11 cellular contexts compared by ENCODE assay signal in the genomic region with DNA sequence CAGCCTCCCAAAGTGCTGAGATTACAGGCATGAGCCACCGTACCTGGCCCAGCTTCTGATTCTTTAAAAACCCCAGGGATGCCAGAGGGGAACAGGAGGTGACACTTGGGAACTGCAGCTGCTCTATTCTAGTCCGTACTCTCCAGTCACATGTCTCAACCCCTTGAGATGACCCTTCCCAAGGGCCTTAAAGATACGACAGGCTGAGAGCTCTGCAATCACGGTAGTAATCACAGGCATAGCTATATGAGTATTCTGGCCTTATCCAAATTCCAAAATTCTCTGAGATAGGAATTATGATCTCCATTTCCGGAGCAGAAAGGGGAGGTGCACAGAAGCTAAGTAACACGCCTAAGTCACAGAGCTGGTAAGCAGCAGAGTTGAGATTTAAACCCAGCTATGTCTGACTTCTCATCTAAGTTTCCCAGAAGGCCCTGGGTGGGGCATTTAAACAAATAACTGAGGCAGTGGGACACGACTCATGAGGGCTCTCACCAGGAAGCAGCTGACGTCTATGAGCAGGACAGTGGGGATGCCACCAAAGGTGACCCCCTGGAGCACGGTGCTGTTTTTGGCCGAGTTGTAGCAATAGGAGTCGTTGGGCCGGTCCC. TPM values are rescaled to one million over a fixed set of nuclear protein-coding genes. Genes with fewer than 3 reads are reported as not detected.
DNase-seq lines count a peak whose midpoint lies in the region; ATAC-seq and TF ChIP-seq lines count a peak whose summit lies in the region.
"Had no signal": no experiment of that assay in that cellular context is flagged by ENCODE, and none has a peak within 500 bp of the region (broad histone marks: within the 10 kb centered on the region; RNA-seq: fewer than 3 reads in every experiment).

No MANE protein-coding gene starts in this region.

- H3K27me3 ChIP-seq in muscle layer of duodenum (ENCODE audit: low read depth, low read length) (no peaks in the 10 kb centered on the region), thoracic aorta (replicated peaks; ENCODE audit: insufficient read depth) (no peaks in the 10 kb centered on the region)

- peaks cover 77% of the 10 kb centered on the region for H3K4me1 Mint-ChIP-seq in activated naive CD4-positive, alpha-beta T cell treated with anti-CD3 and anti-CD28 coated beads, Interleukin-2, amount 50 U/mL, for 24 hours
- H3K4me1 Mint-ChIP-seq in activated naive CD4-positive, alpha-beta T cell treated with anti-CD3 and anti-CD28 coated beads, Interleukin-2, amount 10 ng/mL, durations not matched to agents 7 days and 5 days, result peaks cover 82% of the 10 kb centered on the region

- DNase-seq in activated naive CD4-positive, alpha-beta T cell treated with anti-CD3 and anti-CD28 coated beads, Interleukin-2, amount 10 ng/mL, durations not matched to agents 7 days and 5 days, result no peak
- no peak for DNase-seq in caudate nucleus (lab: John Stamatoyannopoulos, UW)
- no peak for DNase-seq in thoracic aorta (ENCODE audit: low spot score)
- no peak for DNase-seq in SIG-M5 (lab: John Stamatoyannopoulos, UW)
- DNase-seq in GM19238 (ENCODE audit: insufficient read length, low spot score), result no peak
- DNase-seq: activated CD4-positive, alpha-beta T cell treated with anti-CD3 and anti-CD28 coated beads for 1 hour; NCI-H1105; NCI-H226 had no signal

- H3K4me3 ChIP-seq in muscle layer of duodenum (ENCODE audit: low read depth in 1 of 2, low read length in 2 of 2) (no peak overlapping the region), thoracic aorta (no peak overlapping the region)

- peak overlapping the region; percentile 23 for H3K27ac Mint-ChIP-seq in activated naive CD4-positive, alpha-beta T cell treated with anti-CD3 and anti-CD28 coated beads, Interleukin-2, amount 50 U/mL, for 24 hours
- H3K27ac Mint-ChIP-seq in activated naive CD4-positive, alpha-beta T cell treated with anti-CD3 and anti-CD28 coated beads, Interleukin-2, amount 10 ng/mL, durations not matched to agents 7 days and 5 days, result no peak overlapping the region

- CTCF ChIA-PET in activated naive CD4-positive, alpha-beta T cell treated with anti-CD3 and anti-CD28 coated beads, Interleukin-2, amount 10 ng/mL, durations not matched to agents 7 days and 5 days (lab: Charles Lee), result interaction anchor here (0.5 to 2.1 kb wide), 9 partner anchors 10 to 419 kb away, joined by 3 to 9 read pairs (median 3); a partner anchor contains a TSS

- no peaks in the 10 kb centered on the region for H3K36me3 Mint-ChIP-seq in activated naive CD4-positive, alpha-beta T cell treated with anti-CD3 and anti-CD28 coated beads, Interleukin-2, amount 50 U/mL, for 24 hours
- H3K36me3 Mint-ChIP-seq in activated naive CD4-positive, alpha-beta T cell treated with anti-CD3 and anti-CD28 coated beads, Interleukin-2, amount 10 ng/mL, durations not matched to agents 7 days and 5 days, result peaks cover 70% of the 10 kb centered on the region

- no peaks in the 10 kb centered on the region for H3K27me3 Mint-ChIP-seq in activated naive CD4-positive, alpha-beta T cell treated with anti-CD3 and anti-CD28 coated beads, Interleukin-2, amount 50 U/mL, for 24 hours
- no peaks in the 10 kb centered on the region for H3K27me3 Mint-ChIP-seq in activated naive CD4-positive, alpha-beta T cell treated with anti-CD3 and anti-CD28 coated beads, Interleukin-2, amount 10 ng/mL, durations not matched to agents 7 days and 5 days

- H3K27ac ChIP-seq in caudate nucleus (ENCODE audit: low read depth, low read length) (peak overlapping the region; percentile 94), muscle layer of duodenum (ENCODE audit: low read length) (peak overlapping the region; percentile 30), thoracic aorta (peak overlapping the region; percentile 35 to 51)

- H3K36me3 ChIP-seq in muscle layer of duodenum (ENCODE audit: control insufficient read depth in 1 of 2, insufficient read depth in 2 of 2, low read length in 2 of 2) (peaks cover 19 to 42% of the 10 kb centered on the region in 2 donors), thoracic aorta (peaks cover 29% of the 10 kb centered on the region)

- no peak for ATAC-seq in thoracic aorta (ENCODE audit: insufficient number of reproducible peaks, low FRiP score, low read depth)
- no peak for ATAC-seq in activated CD4-positive, CD25-positive, alpha-beta regulatory T cell treated with anti-CD3 and anti-CD28 coated beads, Interleukin-2, amount 50 U/mL, for 24 hours

- peaks cover 23 to 49% of the 10 kb centered on the region in 2 donors for H3K4me1 ChIP-seq in muscle layer of duodenum (ENCODE audit: control insufficient read depth in 1 of 2, insufficient read depth in 2 of 2, low read length in 2 of 2)
- peaks cover 36 to 49% of the 10 kb centered on the region in 2 donors for H3K4me1 ChIP-seq in thoracic aorta (ENCODE audit: control insufficient read depth in 1 of 2, low read depth in 2 of 2)

- H3K4me3 Mint-ChIP-seq in activated naive CD4-positive, alpha-beta T cell treated with anti-CD3 and anti-CD28 coated beads, Interleukin-2, amount 50 U/mL, for 24 hours, result peak overlapping the region; percentile 53
- H3K4me3 Mint-ChIP-seq in activated naive CD4-positive, alpha-beta T cell treated with anti-CD3 and anti-CD28 coated beads, Interleukin-2, amount 10 ng/mL, durations not matched to agents 7 days and 5 days, result no peak overlapping the region

- TF ChIP-seq CTCF in thoracic aorta (IDR thresholded peaks at IDR 0.05), result no peak

- no peaks in the 10 kb centered on the region for H3K9me3 ChIP-seq in muscle layer of duodenum (ENCODE audit: control insufficient read depth in 1 of 2, low read length in 2 of 2)
- H3K9me3 ChIP-seq in thoracic aorta, result no peaks in the 10 kb centered on the region

- H3K9me3 Mint-ChIP-seq in activated naive CD4-positive, alpha-beta T cell treated with anti-CD3 and anti-CD28 coated beads, Interleukin-2, amount 50 U/mL, for 24 hours, result no peaks in the 10 kb centered on the region
- H3K9me3 Mint-ChIP-seq in activated naive CD4-positive, alpha-beta T cell treated with anti-CD3 and anti-CD28 coated beads, Interleukin-2, amount 10 ng/mL, durations not matched to agents 7 days and 5 days, result no peaks in the 10 kb centered on the region

RNA-seq across cellular contexts. Expression of a gene that starts 5.2 kb away (rescaled TPM):
- total RNA-seq in thoracic aorta, result 100 to 1,000 TPM in 1 of 2 donors, 10 to 100 TPM in 1; 75.1 to 105 TPM

RNA-seq across cellular contexts. Expression of a gene that starts 11.9 kb away (rescaled TPM):
- not detected for total RNA-seq in thoracic aorta

RNA-seq across cellular contexts. Expression of a gene that starts 47.0 kb away (rescaled TPM):
- total RNA-seq in thoracic aorta, result 10 to 100 TPM; 46.6 to 50.2 TPM

Comparison
In these comparisons a context has a peak if more than half of its experiments do, and no peak if none do; other contexts are left out.
1. H3K27ac ChIP-seq: peak in every context shown above with its lines; median percentile 94 in caudate nucleus; 43 in thoracic aorta; 30 in muscle layer of duodenum.